10 cellular contexts compared by ENCODE assay signal in genomic region chr20:48295966-48296421, GRCh38.
DNase-seq lines count a peak whose midpoint lies in the region; ATAC-seq and TF ChIP-seq lines count a peak whose summit lies in the region.
"Had no signal": no experiment of that assay in that cellular context is flagged by ENCODE, and none has a peak within 500 bp of the region (broad histone marks: within the 10 kb centered on the region; RNA-seq: fewer than 3 reads in every experiment).

No MANE protein-coding gene starts in this region.

- peaks cover 51% of the 10 kb centered on the region for H3K4me1 ChIP-seq in HUES6 (ENCODE audit: control insufficient read depth, insufficient read depth, low read length)
- peaks cover 26% of the 10 kb centered on the region for H3K4me1 ChIP-seq in smooth muscle cell (ENCODE audit: low read depth)

- H3K4me3 Mint-ChIP-seq in T-helper 17 cell: no peak overlapping the region

- WGBS in smooth muscle cell (ENCODE audit: low lambda C conversion rate): 23% methylated on average over 6 of the region's 6 CpGs

- H3K27ac Mint-ChIP-seq in T-helper 17 cell: no peak overlapping the region

- no peak for ATAC-seq in T-helper 17 cell

- no peak overlapping the region for H2AFZ ChIP-seq in smooth muscle cell (ENCODE audit: low read depth)
- H2AFZ ChIP-seq: parathyroid adenoma had no signal

- peaks cover 71% of the 10 kb centered on the region for H3K27me3 Mint-ChIP-seq in T-helper 17 cell

- H3K27ac ChIP-seq in HUES6 (ENCODE audit: low read depth, low read length): peak overlapping the region; percentile 55; the same call in 1 of the 2 replicates
- peak overlapping the region; percentile 91 for H3K27ac ChIP-seq in smooth muscle cell (ENCODE audit: low read depth)
- H3K27ac ChIP-seq: parathyroid adenoma had no signal

- no peaks in the 10 kb centered on the region for H3K79me2 ChIP-seq in smooth muscle cell (ENCODE audit: low read depth)
- H3K79me2 ChIP-seq: parathyroid adenoma had no signal

- peaks cover 19% of the 10 kb centered on the region for H3F3A ChIP-seq in smooth muscle cell (ENCODE audit: low read depth)

- no peaks in the 10 kb centered on the region for H3K27me3 ChIP-seq in HUES6 (ENCODE audit: control insufficient read depth, insufficient read depth, low read length)
- no peaks in the 10 kb centered on the region for H3K27me3 ChIP-seq in smooth muscle cell (ENCODE audit: low read depth)

- no peaks in the 10 kb centered on the region for H3K4me1 Mint-ChIP-seq in T-helper 17 cell

- TF ChIP-seq CTCF in smooth muscle cell (IDR thresholded peaks at IDR 0.05; ENCODE audit: borderline replicate concordance, insufficient read depth, poor library complexity, severe bottlenecking): no peak

- no peak overlapping the region for H3K4me3 ChIP-seq in HUES6 (ENCODE audit: low read depth, low read length)
- H3K4me3 ChIP-seq in smooth muscle cell: no peak overlapping the region

- peaks cover 6% of the 10 kb centered on the region; the same call in 1 of the 2 replicates for H3K9me3 ChIP-seq in HUES6 (ENCODE audit: control insufficient read depth, insufficient read depth, low read depth, low read length)
- no peaks in the 10 kb centered on the region for H3K9me3 ChIP-seq in smooth muscle cell (replicated peaks; ENCODE audit: low read depth)
- no peaks in the 10 kb centered on the region for H3K9me3 ChIP-seq in T-helper 17 cell (ENCODE audit: control insufficient read depth, low read length, poor library complexity, severe bottlenecking)

- H3K36me3 ChIP-seq in HUES6 (ENCODE audit: control insufficient read depth, insufficient read depth, low read length) (no peaks in the 10 kb centered on the region), smooth muscle cell (ENCODE audit: low read depth) (no peaks in the 10 kb centered on the region)

- H3K4me2 ChIP-seq in smooth muscle cell: peak overlapping the region; percentile 68

- H3K36me3 Mint-ChIP-seq in T-helper 17 cell (ENCODE audit: low read depth): no peaks in the 10 kb centered on the region

- peak; percentile 61 for DNase-seq in astrocyte of the hippocampus (ENCODE audit: low read depth, low spot score)
- DNase-seq in iris pigment epithelial cell (ENCODE audit: low read depth): peak; percentile 73
- no peak for DNase-seq in smooth muscle cell (lab: John Stamatoyannopoulos, UW; ENCODE audit: unreplicated experiment)
- DNase-seq in GM19240 (ENCODE audit: insufficient read length, low spot score): no peak
- no peak for DNase-seq in T-helper 17 cell
- no peak for DNase-seq in NCI-H1694 (lab: John Stamatoyannopoulos, UW)
- no peak for DNase-seq in effector CD8-positive, alpha-beta T cell (lab: John Stamatoyannopoulos, UW)
- DNase-seq: NCI-H2171 had no signal

- no peaks in the 10 kb centered on the region for H4K20me1 ChIP-seq in smooth muscle cell (ENCODE audit: low read depth)

- H3K9ac ChIP-seq in HUES6 (ENCODE audit: low read length) (peak overlapping the region; percentile 54), smooth muscle cell (ENCODE audit: low read depth) (peak overlapping the region; percentile 73)
- H3K9ac ChIP-seq: parathyroid adenoma had no signal

Comparison
In these comparisons a context has a peak if more than half of its experiments do, and no peak if none do; other contexts are left out.
1. DNase-seq: peak in astrocyte of the hippocampus (single experiment) and iris pigment epithelial cell (single experiment); none in smooth muscle cell (single experiment), GM19240 (single experiment), T-helper 17 cell (0 of 3), NCI-H1694 (single experiment) and effector CD8-positive, alpha-beta T cell (single experiment).